In genomic region chr15:70708839-70709238, GRCh38 we compare ENCODE assay signal across 23 cellular contexts. TPM values are rescaled to one million over a fixed set of nuclear protein-coding genes. Genes with fewer than 3 reads are reported as not detected.
A peak's percentile ranks its signal among the peaks of the same experiment; 100 is the strongest.
DNase-seq lines count a peak whose midpoint lies in the region; ATAC-seq, FAIRE-seq and TF ChIP-seq lines count a peak whose summit lies in the region.
"Had no signal": no experiment of that assay in that cellular context is flagged by ENCODE, and none has a peak within 500 bp of the region (broad histone marks: within the 10 kb centered on the region; RNA-seq: fewer than 3 reads in every experiment).

No MANE protein-coding gene starts in this region.

- peaks cover 5% of the 10 kb centered on the region for H3K36me3 Mint-ChIP-seq in endodermal cell (ENCODE audit: low read depth)

- H3K9ac ChIP-seq in SK-N-MC (ENCODE audit: insufficient read length) (no peak overlapping the region), endodermal cell (ENCODE audit: extremely low read depth, low read length, poor library complexity, severe bottlenecking) (no peak overlapping the region)
- H3K9ac ChIP-seq: BLaER1 had no signal

- POLR2A ChIA-PET in HEK293 (lab: Yijun Ruan, JAX), result no interaction called here

- H3K4me3 ChIP-seq in HEK293 (ENCODE audit: low read depth, low read length) (no peak overlapping the region), SK-N-MC (peak overlapping the region; percentile 19; the same call in 1 of the 2 replicates), endodermal cell (ENCODE audit: low read length) (peak overlapping the region; percentile 43), small intestine (ENCODE audit: low read depth in 1 of 2, low read length in 2 of 2) (no peak overlapping the region)
- H3K4me3 ChIP-seq: BLaER1, Peyer's patch, SJSA1 had no signal

- no peaks in the 10 kb centered on the region for H3K27me3 ChIP-seq in endodermal cell (ENCODE audit: control insufficient read depth, insufficient read depth, low read length, poor library complexity, severe bottlenecking)
- H3K27me3 ChIP-seq in small intestine (ENCODE audit: control insufficient read depth in 2 of 2, insufficient read depth in 2 of 2, low read length in 2 of 2), result peaks cover 0 to 5% of the 10 kb centered on the region in 2 donors
- H3K27me3 ChIP-seq: BLaER1, Peyer's patch, SJSA1 had no signal

- no peak for FAIRE-seq in small intestine (lab: Jason Lieb, UNC)
- FAIRE-seq: GM18507, HepG2 had no signal

- no peak overlapping the region for H3K27ac Mint-ChIP-seq in endodermal cell
- H3K27ac Mint-ChIP-seq: CD4-positive, alpha-beta T cell had no signal

- H3K4me3 Mint-ChIP-seq in endodermal cell, result no peak overlapping the region
- H3K4me3 Mint-ChIP-seq: CD4-positive, alpha-beta T cell had no signal

- TF ChIP-seq CTCF in HEK293 (tag by site-specific recombination; IDR thresholded peaks at IDR 0.05) (no peak), endodermal cell (conservative IDR thresholded peaks at IDR 0.05) (no peak)

- CTCF ChIA-PET in HEK293 (lab: Yijun Ruan, JAX), result interaction anchor here (1.0 kb wide), 1 partner anchor 166 kb away, joined by 4 read pairs; no protein-coding TSS in a partner anchor

- ATAC-seq in HG02938 (IDR thresholded peaks at IDR 0.05; ENCODE audit: unreplicated experiment), result no peak
- ATAC-seq: HepG2, Right ventricle myocardium inferior had no signal

- H3K27me3 Mint-ChIP-seq in endodermal cell (ENCODE audit: insufficient read depth), result no peaks in the 10 kb centered on the region

- no peak overlapping the region for H3K27ac ChIP-seq in HEK293 (ENCODE audit: extremely low read depth, low read depth, low read length)
- peak overlapping the region; percentile 16; the same call in 1 of the 2 replicates for H3K27ac ChIP-seq in SK-N-MC
- H3K27ac ChIP-seq in endodermal cell (ENCODE audit: low read depth, low read length), result no peak overlapping the region
- H3K27ac ChIP-seq in small intestine (ENCODE audit: low read depth in 1 of 2, low read length in 1 of 2), result no peak overlapping the region
- H3K27ac ChIP-seq: BLaER1, Peyer's patch, SJSA1 had no signal

- WGBS in endodermal cell (ENCODE audit: insufficient coverage in 1 of 2, insufficient read length in 1 of 2), 2 experiments, result 43 to 49% methylated on average over 3 of the region's 3 CpGs
- WGBS in small intestine, 3 donors, result 32 to 53% (median 46%) methylated on average over 3 of the region's 3 CpGs

- H3K9me3 ChIP-seq in HEK293 (ENCODE audit: control insufficient read depth, insufficient read depth, low read depth, low read length) (no peaks in the 10 kb centered on the region), SK-N-MC (ENCODE audit: low read depth, low read length) (no peaks in the 10 kb centered on the region), endodermal cell (ENCODE audit: control insufficient read depth, low read length) (peaks cover 8% of the 10 kb centered on the region), small intestine (ENCODE audit: control insufficient read depth, low read depth) (no peaks in the 10 kb centered on the region)
- H3K9me3 ChIP-seq: Peyer's patch, SJSA1 had no signal

- H3K4me1 ChIP-seq in HEK293 (ENCODE audit: control insufficient read depth, insufficient read depth, low read length), result peaks cover 34% of the 10 kb centered on the region
- peaks cover 10% of the 10 kb centered on the region for H3K4me1 ChIP-seq in endodermal cell (ENCODE audit: control insufficient read depth, insufficient read depth, low read length)
- peaks cover under 1 to 3% of the 10 kb centered on the region in 2 donors for H3K4me1 ChIP-seq in small intestine (ENCODE audit: control insufficient read depth in 2 of 2, insufficient read depth in 1 of 2, low read depth in 1 of 2, low read length in 1 of 2)

- peaks cover 1% of the 10 kb centered on the region for H3K9me3 Mint-ChIP-seq in endodermal cell
- H3K9me3 Mint-ChIP-seq: CD4-positive, alpha-beta T cell had no signal

- DNase-seq in SK-N-MC (ENCODE audit: low read depth, low spot score) (no peak), endodermal cell (no peak), small intestine (peak; percentile 26), NCI-H446 treated with DMSO at 0.1 percent for 48 hours (lab: John Stamatoyannopoulos, UW) (no peak), HK-2 (ENCODE audit: unreplicated experiment) (no peak)
- DNase-seq: ACHN; CD4-positive, alpha-beta T cell; COR-L47; GOT3; KBM-7; NCI-H1092; NCI-H1436; NCI-H187 treated with DMSO at 0.1 percent for 48 hours; NCI-H510A; NK-92 treated with Interleukin-12 subunit alpha and Interleukin-12 subunit beta, amount 100 ng/mL, for 24 hours; Peyer's patch had no signal

- H3K36me3 ChIP-seq in HEK293 (ENCODE audit: control insufficient read depth in 2 of 2, insufficient read depth in 1 of 2, low read length in 2 of 2), result no peaks in the 10 kb centered on the region
- no peaks in the 10 kb centered on the region for H3K36me3 ChIP-seq in SK-N-MC (ENCODE audit: insufficient read depth, low read length)
- peaks cover 6% of the 10 kb centered on the region for H3K36me3 ChIP-seq in endodermal cell (ENCODE audit: control insufficient read depth, insufficient read depth, low read length)
- H3K36me3 ChIP-seq in small intestine (ENCODE audit: control insufficient read depth in 2 of 2, insufficient read depth in 2 of 2, low read length in 2 of 2), result no peaks in the 10 kb centered on the region
- H3K36me3 ChIP-seq: BLaER1, Peyer's patch, SJSA1 had no signal

- peaks cover 49% of the 10 kb centered on the region for H3K4me1 Mint-ChIP-seq in endodermal cell

TF ChIP-seq in HEK293, 187 proteins besides CTCF, POLR2A, EP300 and RAD21:
- TF ChIP-seq TCF7L2 (IDR thresholded peaks at IDR 0.05; ENCODE audit: borderline replicate concordance, low read depth, low read length) (peak; percentile 18; the same call in 1 of the 2 replicates), GLIS2 (tag by site-specific recombination; IDR thresholded peaks at IDR 0.05) (no peak), ZNF132 (tag by site-specific recombination; IDR thresholded peaks at IDR 0.05; ENCODE audit: borderline replicate concordance) (no peak)

RNA-seq across cellular contexts. Expression of gene UACA, which starts 54.5 kb away (rescaled TPM):
- 10 to 100 TPM; 49.7 to 67.1 TPM for total RNA-seq in endodermal cell
- polyA plus RNA-seq in endodermal cell (2013, experiment 1 of 2), result 40.9 TPM
- 41.7 TPM for polyA plus RNA-seq in endodermal cell (2013, experiment 2 of 2)
- 10 to 100 TPM; 20.2 to 60.3 (median 40.9) TPM for polyA plus RNA-seq in small intestine

Comparison
In these comparisons a context has a peak if more than half of its experiments do, and no peak if none do; other contexts are left out.
1. H3K4me3 ChIP-seq: peak in SK-N-MC (single experiment) and endodermal cell (single experiment); none in HEK293 (single experiment) and small intestine (0 of 2).